ENCODE assay signal across 8 cellular contexts in genomic region chr14:103512701-103513611, GRCh38. TPM values are rescaled to one million over a fixed set of nuclear protein-coding genes. Genes with fewer than 3 reads are reported as not detected.
DNase-seq lines count a peak whose midpoint lies in the region; ATAC-seq and TF ChIP-seq lines count a peak whose summit lies in the region.

No MANE protein-coding gene starts in this region.

- DNase-seq in A673 (ENCODE audit: low spot score) (peak; percentile 54), Kasumi-1 (lab: John Stamatoyannopoulos, UW) (peak; percentile 34 to 46), astrocyte of the hippocampus (ENCODE audit: low read depth, low spot score) (peak; percentile 90), iris pigment epithelial cell (ENCODE audit: low read depth) (peak; percentile 51), stomach (peak; percentile 70)

- H3K4me1 ChIP-seq in A673 (ENCODE audit: insufficient read depth, low read length, poor library complexity, severe bottlenecking) = peaks cover 12% of the 10 kb centered on the region
- peaks cover 17 to 31% (median 24%) of the 10 kb centered on the region in 4 donors for H3K4me1 ChIP-seq in stomach

- no peak for TF ChIP-seq CTCF in A673 (conservative IDR thresholded peaks at IDR 0.05; ENCODE audit: low read depth, low read length)
- TF ChIP-seq CTCF in stomach (IDR thresholded peaks at IDR 0.05) = no peak

- ATAC-seq in HG02852 (IDR thresholded peaks at IDR 0.05; ENCODE audit: unreplicated experiment) = no peak
- no peak for ATAC-seq in HG02981 (IDR thresholded peaks at IDR 0.05; ENCODE audit: unreplicated experiment)
- ATAC-seq in GM19324 (IDR thresholded peaks at IDR 0.05; ENCODE audit: low FRiP score, unreplicated experiment) = no peak

- no peak for TF ChIP-seq EP300 in stomach (IDR thresholded peaks at IDR 0.05)

- H3K27me3 ChIP-seq in A673 (replicated peaks; ENCODE audit: insufficient read depth, low read depth, low read length, poor library complexity) = no peaks in the 10 kb centered on the region
- no peaks in the 10 kb centered on the region for H3K27me3 ChIP-seq in stomach

- CTCF ChIA-PET in A673 (lab: Charles Lee) = no interaction called here

- BruUV-seq in A673 (replicated peaks; lab: Mats Ljungman, UMichigan) = no TSS peak

- POLR2A ChIA-PET in A673 (lab: Charles Lee; ENCODE audit: low non-redundant PET) = no interaction called here

- H3K27ac ChIP-seq in A673 (ENCODE audit: low read depth, low read length, poor library complexity, severe bottlenecking) (peak overlapping the region; percentile 51), stomach (peak overlapping the region; percentile 71 to 86 (median 81))

- H3K36me3 ChIP-seq in A673 (ENCODE audit: insufficient read depth, low read length, poor library complexity, severe bottlenecking) (no peaks in the 10 kb centered on the region), stomach (peaks cover 7 to 38% (median 38%) of the 10 kb centered on the region in 4 donors)

- intact Hi-C loops in A673 (cut with micrococcal nuclease; ENCODE audit: unreplicated experiment) = no loop called here
- intact Hi-C loops in stomach (cut with DNase I; ENCODE audit: low total_unique reads) = no loop called here

- no peaks in the 10 kb centered on the region for H3K9me3 ChIP-seq in A673 (ENCODE audit: low read depth, low read length, poor library complexity, severe bottlenecking)
- no peaks in the 10 kb centered on the region for H3K9me3 ChIP-seq in stomach

- TF ChIP-seq POLR2A in stomach (IDR thresholded peaks at IDR 0.05) = no peak

- WGBS in stomach, 5 donors = 22 to 41% (median 39%) methylated on average over 25 of the region's 25 CpGs

- H3K4me3 ChIP-seq in A673 (ENCODE audit: low read depth, low read length, poor library complexity, severe bottlenecking) (no peak overlapping the region), stomach (no peak overlapping the region)

RNA-seq across cellular contexts. Expression of gene CKB, which starts 9.7 kb away (rescaled TPM):
- total RNA-seq in A673 (2021) = 118 and 183 TPM in 2 replicates
- 1,000 to 10,000 TPM in 1 of 5 donors, 100 to 1,000 TPM in 4; 216 to 1,146 (median 643) TPM for total RNA-seq in stomach
- 1,000 to 10,000 TPM in 1 of 3 donors, 100 to 1,000 TPM in 2; 778 to 1,091 (median 976) TPM for polyA plus RNA-seq in stomach

RNA-seq across cellular contexts. Expression of gene TRMT61A, which starts 16.0 kb away (rescaled TPM):
- total RNA-seq in A673 (2021) = 19.3 and 23.6 TPM in 2 replicates
- total RNA-seq in stomach = 10 to 100 TPM in 4 of 5 donors, 1 to 10 TPM in 1; 5.5 to 39.7 (median 18.5) TPM
- 10 to 100 TPM in 2 of 3 donors, 1 to 10 TPM in 1; 9.0 to 16.9 (median 14.8) TPM for polyA plus RNA-seq in stomach

RNA-seq across cellular contexts. Expression of gene BAG5, which starts 49.5 kb away (rescaled TPM):
- total RNA-seq in A673 (2021) = 35.4 and 39.8 TPM in 2 replicates
- 100 to 1,000 TPM in 1 of 5 donors, 10 to 100 TPM in 3, 1 to 10 TPM in 1; 4.3 to 207 (median 24.3) TPM for total RNA-seq in stomach
- 10 to 100 TPM in 2 of 3 donors, 1 to 10 TPM in 1; 7.5 to 11.6 (median 10.8) TPM for polyA plus RNA-seq in stomach

RNA-seq across cellular contexts. Expression of gene COA8, which starts 49.8 kb away (rescaled TPM):
- total RNA-seq in A673 (2021) = 48.6 and 51.0 TPM in 2 replicates
- 10 to 100 TPM in 3 of 5 donors, 1 to 10 TPM in 2; 6.4 to 21.4 (median 14.9) TPM for total RNA-seq in stomach
- 10 to 100 TPM; 42.8 to 96.5 (median 48.4) TPM for polyA plus RNA-seq in stomach

Comparison
In these comparisons a context has a peak if more than half of its experiments do, and no peak if none do; other contexts are left out.
1. DNase-seq: peak in every context shown above with its lines; median percentile 90 in astrocyte of the hippocampus; 70 in stomach; 54 in A673; 51 in iris pigment epithelial cell; 40 in Kasumi-1.